Comparison of ENCODE assay signal across 8 cellular contexts in genomic region chr20:20369353-20370086, GRCh38. TPM values are rescaled to one million over a fixed set of nuclear protein-coding genes. Genes with fewer than 3 reads are reported as not detected.
DNase-seq lines count a peak whose midpoint lies in the region; ATAC-seq, FAIRE-seq and TF ChIP-seq lines count a peak whose summit lies in the region.

No MANE protein-coding gene starts in this region.

- H3K9me3 ChIP-seq in A673 (ENCODE audit: low read depth, low read length, poor library complexity, severe bottlenecking) (no peaks in the 10 kb centered on the region), iPS-15b (ENCODE audit: control insufficient read depth, insufficient read depth, low read length) (no peaks in the 10 kb centered on the region), thymus (ENCODE audit: control insufficient read depth) (no peaks in the 10 kb centered on the region)

- H3K27ac ChIP-seq in A673 (ENCODE audit: low read depth, low read length, poor library complexity, severe bottlenecking) (no peak overlapping the region), VCaP (peak overlapping the region; percentile 93), thymus (ENCODE audit: low read depth) (no peak overlapping the region)

- no peak overlapping the region for H3K9ac ChIP-seq in iPS-15b (ENCODE audit: low read depth, low read length)

- intact Hi-C loops in A673 (cut with micrococcal nuclease; ENCODE audit: unreplicated experiment), result no loop called here

- peak; percentile 77 for FAIRE-seq in GM12891 (lab: Jason Lieb, UNC)
- FAIRE-seq in frontal cortex (lab: Jason Lieb, UNC), result no peak

- WGBS in thymus, result 5% methylated on average over 69 of the region's 69 CpGs

- H3K27me3 ChIP-seq in A673 (replicated peaks; ENCODE audit: insufficient read depth, low read depth, low read length, poor library complexity) (peaks cover 95% of the 10 kb centered on the region), iPS-15b (ENCODE audit: control insufficient read depth, insufficient read depth, low read length) (peaks cover 74% of the 10 kb centered on the region), thymus (ENCODE audit: control insufficient read depth, insufficient read depth) (peaks cover 78% of the 10 kb centered on the region)

- ATAC-seq in HG03097 (IDR thresholded peaks at IDR 0.05; ENCODE audit: low FRiP score, unreplicated experiment), result no peak
- ATAC-seq in HG03159 (IDR thresholded peaks at IDR 0.05; ENCODE audit: unreplicated experiment), result no peak

- CTCF ChIA-PET in A673 (lab: Charles Lee), result no interaction called here

- H3K4me3 ChIP-seq in A673 (ENCODE audit: low read depth, low read length, poor library complexity, severe bottlenecking) (peak overlapping the region; percentile 31), iPS-15b (ENCODE audit: low read depth, low read length) (peak overlapping the region; percentile 59), thymus (ENCODE audit: low read length) (peak overlapping the region; percentile 49)

- DNase-seq in A673 (ENCODE audit: low spot score) (no peak), GM12891 (ENCODE audit: insufficient read length, low spot score) (no peak), frontal cortex (ENCODE audit: low spot score in 2 of 2) (no peak)

- H3K4me1 ChIP-seq in A673 (ENCODE audit: insufficient read depth, low read length, poor library complexity, severe bottlenecking), result peaks cover 16% of the 10 kb centered on the region
- H3K4me1 ChIP-seq in iPS-15b (ENCODE audit: control insufficient read depth, insufficient read depth, low read length), result peaks cover 31% of the 10 kb centered on the region
- peaks cover 3% of the 10 kb centered on the region for H3K4me1 ChIP-seq in thymus (ENCODE audit: control insufficient read depth, insufficient read depth, low read length)

- no peaks in the 10 kb centered on the region for H3K36me3 ChIP-seq in A673 (ENCODE audit: insufficient read depth, low read length, poor library complexity, severe bottlenecking)
- H3K36me3 ChIP-seq in iPS-15b (ENCODE audit: control insufficient read depth, insufficient read depth, low read length), result no peaks in the 10 kb centered on the region
- H3K36me3 ChIP-seq in thymus (ENCODE audit: control insufficient read depth, insufficient read depth), result no peaks in the 10 kb centered on the region

- POLR2A ChIA-PET in A673 (lab: Charles Lee; ENCODE audit: low non-redundant PET), result no interaction called here

- no peak for TF ChIP-seq POLR2A in GM12891 (IDR thresholded peaks at IDR 0.05; ENCODE audit: low read depth, low read length)

- BruUV-seq in A673 (replicated peaks; lab: Mats Ljungman, UMichigan), result no TSS peak

- TF ChIP-seq CTCF in A673 (conservative IDR thresholded peaks at IDR 0.05; ENCODE audit: low read depth, low read length) (no peak), VCaP (conservative IDR thresholded peaks at IDR 0.05) (peak; percentile 78)

TF ChIP-seq in GM12891, 5 proteins besides CTCF, POLR2A, EP300 and RAD21:
- no peak for TF ChIP-seq SPI1 (IDR thresholded peaks at IDR 0.05; ENCODE audit: low read depth, low read length)
- no peak for TF ChIP-seq POLR2AphosphoS5 (IDR thresholded peaks at IDR 0.05; ENCODE audit: low read depth, low read length)
- TF ChIP-seq POU2F2 (IDR thresholded peaks at IDR 0.05; ENCODE audit: low read depth, low read length), result no peak

RNA-seq across cellular contexts. Expression of gene INSM1, which starts 1.6 kb away (rescaled TPM):
- total RNA-seq in A673 (2021) (not detected in 2 replicates), frontal cortex (8.6 TPM)
- polyA plus RNA-seq in GM12891 (2012; ENCODE audit: low read depth, missing spikeins), result 0.03 TPM
- 7.6 TPM for polyA plus RNA-seq in thymus
